22 cellular contexts compared by ENCODE assay signal in the genomic region with DNA sequence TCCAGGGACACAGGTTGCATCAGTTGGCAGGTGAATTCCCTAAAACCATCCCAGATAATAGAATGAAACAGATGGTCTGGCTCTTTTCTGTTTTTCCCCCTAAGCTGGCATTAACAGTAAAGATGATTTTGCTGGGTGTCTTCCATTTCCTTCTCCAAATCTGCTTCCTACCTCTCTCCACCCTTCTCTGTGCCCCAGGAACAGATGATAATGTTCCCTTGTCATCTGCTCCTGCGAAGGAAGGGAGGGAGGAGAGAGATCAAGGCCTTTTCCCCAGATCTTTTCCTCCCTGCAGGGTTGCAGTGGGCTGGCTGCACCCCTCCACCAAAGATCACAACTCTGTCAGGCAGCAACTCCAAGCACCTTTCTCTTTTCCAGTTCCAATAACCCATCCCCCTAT.
"Had no signal": no experiment of that assay in that cellular context is flagged by ENCODE, and none has a peak within 500 bp of the region (broad histone marks: within the 10 kb centered on the region; RNA-seq: fewer than 3 reads in every experiment).

No MANE protein-coding gene starts in this region.

- H3K36me3 ChIP-seq: SJSA1 had no signal

- H3K4me3 Mint-ChIP-seq: IgD-negative memory B cell had no signal

- H3K4me2 ChIP-seq: KMS-11 had no signal

- H3K4me3 ChIP-seq: K562, SJSA1, SK-N-MC had no signal

- H3K4me1 Mint-ChIP-seq: IgD-negative memory B cell had no signal

- H3K4me1 ChIP-seq: SJSA1 had no signal

- ATAC-seq: K562 had no signal

- H3K27ac ChIP-seq: HL-60, KMS-11, SJSA1, SK-N-MC had no signal

- DNase-seq: Kasumi-1, MV-4-11, NCI-H1048, NCI-H1105, NCI-H1417, NCI-H1436 treated with DMSO at 0.1 percent for 48 hours, NCI-H187, NCI-H2029, NCI-H2081 treated with DMSO at 0.1 percent for 48 hours, NCI-H2171, NCI-H226, NCI-H446, NCI-H510A, Right ventricle myocardium superior, RPMI8226, SIG-M5 had no signal
